In genomic region chr9:122263699-122264349, GRCh38 we compare ENCODE assay signal across 8 cellular contexts. TPM values are rescaled to one million over a fixed set of nuclear protein-coding genes. Genes with fewer than 3 reads are reported as not detected.
A peak's percentile ranks its signal among the peaks of the same experiment; 100 is the strongest.
DNase-seq lines count a peak whose midpoint lies in the region; ATAC-seq lines count a peak whose summit lies in the region.

No MANE protein-coding gene starts in this region.

- H3K27ac Mint-ChIP-seq in activated naive CD4-positive, alpha-beta T cell treated with anti-CD3 and anti-CD28 coated beads for 36 hours = peak overlapping the region; percentile 96
- H3K27ac Mint-ChIP-seq in activated T-helper 2 cell treated with anti-CD3 and anti-CD28 coated beads, Interferon-gamma antibody, Interleukin-2, Interleukin-4, amounts not matched to agents 10 μg/mL and 5 μg/mL and 100 μg/mL, durations not matched to agents 14 hours and 24 hours and 36 hours = peak overlapping the region; percentile 99
- peak overlapping the region; percentile 100 for H3K27ac Mint-ChIP-seq in stimulated activated naive B cell treated with anti-CD40 and anti-IgM and Interleukin-4, amounts not matched to agents 10 μg/mL and 1 μg/mL and 100 μg/mL, for 72 hours

- intact Hi-C loops in activated naive CD4-positive, alpha-beta T cell treated with anti-CD3 and anti-CD28 coated beads for 36 hours (cut with micrococcal nuclease) = loop anchor here (1.0 to 2.0 kb wide), 4 partner anchors 105 to 667 kb away; partner anchors contain the start of genes MORN5, NDUFA8, TTLL11 and ZBTB26
- intact Hi-C loops in activated T-helper 2 cell treated with anti-CD3 and anti-CD28 coated beads, Interferon-gamma antibody, Interleukin-2, Interleukin-4, amounts not matched to agents 10 μg/mL and 5 μg/mL and 100 μg/mL, durations not matched to agents 14 hours and 24 hours and 36 hours (cut with micrococcal nuclease) = loop anchor here (2.0 kb wide), 2 partner anchors 171 to 565 kb away; partner anchors contain the start of genes PDCL and TTLL11

- no peaks in the 10 kb centered on the region for H3K9me3 Mint-ChIP-seq in activated naive CD4-positive, alpha-beta T cell treated with anti-CD3 and anti-CD28 coated beads for 36 hours
- H3K9me3 Mint-ChIP-seq in activated T-helper 2 cell treated with anti-CD3 and anti-CD28 coated beads, Interferon-gamma antibody, Interleukin-2, Interleukin-4, amounts not matched to agents 10 μg/mL and 5 μg/mL and 100 μg/mL, durations not matched to agents 14 hours and 24 hours and 36 hours = no peaks in the 10 kb centered on the region
- no peaks in the 10 kb centered on the region for H3K9me3 Mint-ChIP-seq in stimulated activated naive B cell treated with anti-CD40 and anti-IgM and Interleukin-4, amounts not matched to agents 10 μg/mL and 1 μg/mL and 100 μg/mL, for 72 hours

- no peaks in the 10 kb centered on the region for H3K27me3 Mint-ChIP-seq in activated naive CD4-positive, alpha-beta T cell treated with anti-CD3 and anti-CD28 coated beads for 36 hours (ENCODE audit: low read depth)
- no peaks in the 10 kb centered on the region for H3K27me3 Mint-ChIP-seq in activated T-helper 2 cell treated with anti-CD3 and anti-CD28 coated beads, Interferon-gamma antibody, Interleukin-2, Interleukin-4, amounts not matched to agents 10 μg/mL and 5 μg/mL and 100 μg/mL, durations not matched to agents 14 hours and 24 hours and 36 hours (ENCODE audit: low read depth)
- no peaks in the 10 kb centered on the region for H3K27me3 Mint-ChIP-seq in stimulated activated naive B cell treated with anti-CD40 and anti-IgM and Interleukin-4, amounts not matched to agents 10 μg/mL and 1 μg/mL and 100 μg/mL, for 72 hours

- CTCF ChIA-PET in activated naive CD4-positive, alpha-beta T cell treated with anti-CD3 and anti-CD28 coated beads for 36 hours (lab: Charles Lee) = interaction anchor here (1.0 to 1.7 kb wide), 4 partner anchors 87 to 156 kb away, joined by 3 to 5 read pairs (median 3); partner anchors contain the start of genes MORN5 and NDUFA8

- H3K36me3 Mint-ChIP-seq in activated naive CD4-positive, alpha-beta T cell treated with anti-CD3 and anti-CD28 coated beads for 36 hours (ENCODE audit: low read depth) = peaks cover 20% of the 10 kb centered on the region
- H3K36me3 Mint-ChIP-seq in activated T-helper 2 cell treated with anti-CD3 and anti-CD28 coated beads, Interferon-gamma antibody, Interleukin-2, Interleukin-4, amounts not matched to agents 10 μg/mL and 5 μg/mL and 100 μg/mL, durations not matched to agents 14 hours and 24 hours and 36 hours (ENCODE audit: low read depth) = peaks cover 31% of the 10 kb centered on the region
- H3K36me3 Mint-ChIP-seq in stimulated activated naive B cell treated with anti-CD40 and anti-IgM and Interleukin-4, amounts not matched to agents 10 μg/mL and 1 μg/mL and 100 μg/mL, for 72 hours = peaks cover 14 to 30% of the 10 kb centered on the region in 2 donors

- H3K4me3 ChIP-seq in iPS-11a (ENCODE audit: low read depth, low read length) = peak overlapping the region; percentile 88

- peak overlapping the region; percentile 97 for H3K4me3 Mint-ChIP-seq in activated naive CD4-positive, alpha-beta T cell treated with anti-CD3 and anti-CD28 coated beads for 36 hours
- H3K4me3 Mint-ChIP-seq in activated T-helper 2 cell treated with anti-CD3 and anti-CD28 coated beads, Interferon-gamma antibody, Interleukin-2, Interleukin-4, amounts not matched to agents 10 μg/mL and 5 μg/mL and 100 μg/mL, durations not matched to agents 14 hours and 24 hours and 36 hours (ENCODE audit: low read depth) = peak overlapping the region; percentile 97
- H3K4me3 Mint-ChIP-seq in stimulated activated naive B cell treated with anti-CD40 and anti-IgM and Interleukin-4, amounts not matched to agents 10 μg/mL and 1 μg/mL and 100 μg/mL, for 72 hours = peak overlapping the region; percentile 98 to 99

- no peak for DNase-seq in activated naive CD4-positive, alpha-beta T cell treated with anti-CD3 and anti-CD28 coated beads for 36 hours
- DNase-seq in activated naive CD4-positive, alpha-beta T cell (lab: John Stamatoyannopoulos, UW) = no peak
- no peak for DNase-seq in activated T-helper 2 cell treated with anti-CD3 and anti-CD28 coated beads, Interferon-gamma antibody, Interleukin-2, Interleukin-4, amounts not matched to agents 10 μg/mL and 5 μg/mL and 100 μg/mL, durations not matched to agents 14 hours and 24 hours and 36 hours (ENCODE audit: low spot score)
- no peak for DNase-seq in stimulated activated naive B cell treated with anti-CD40 and anti-IgM and Interleukin-4, amounts not matched to agents 10 μg/mL and 1 μg/mL and 100 μg/mL, for 72 hours
- DNase-seq in anterior cingulate cortex (lab: John Stamatoyannopoulos, UW) = no peak

- ATAC-seq in stimulated activated naive B cell treated with anti-CD40 and anti-IgM and Interleukin-4, amounts not matched to agents 10 μg/mL and 1 μg/mL and 100 μg/mL, for 72 hours (replicated peaks) = no peak
- no peak for ATAC-seq in GM21367 (IDR thresholded peaks at IDR 0.05; ENCODE audit: unreplicated experiment)
- ATAC-seq in HG02973 (IDR thresholded peaks at IDR 0.05; ENCODE audit: unreplicated experiment) = no peak

- peaks cover 42% of the 10 kb centered on the region for H3K4me1 Mint-ChIP-seq in activated naive CD4-positive, alpha-beta T cell treated with anti-CD3 and anti-CD28 coated beads for 36 hours (ENCODE audit: low read depth)
- H3K4me1 Mint-ChIP-seq in activated T-helper 2 cell treated with anti-CD3 and anti-CD28 coated beads, Interferon-gamma antibody, Interleukin-2, Interleukin-4, amounts not matched to agents 10 μg/mL and 5 μg/mL and 100 μg/mL, durations not matched to agents 14 hours and 24 hours and 36 hours (ENCODE audit: low read depth) = peaks cover 36% of the 10 kb centered on the region
- H3K4me1 Mint-ChIP-seq in stimulated activated naive B cell treated with anti-CD40 and anti-IgM and Interleukin-4, amounts not matched to agents 10 μg/mL and 1 μg/mL and 100 μg/mL, for 72 hours = peaks cover 22 to 51% of the 10 kb centered on the region in 2 donors

RNA-seq across cellular contexts. Expression of gene RBM18, which starts 0.8 kb away (rescaled TPM):
- total RNA-seq in activated naive CD4-positive, alpha-beta T cell treated with anti-CD3 and anti-CD28 coated beads for 36 hours = 10 to 100 TPM; 25.8 to 25.9 TPM
- total RNA-seq in activated T-helper 2 cell treated with anti-CD3 and anti-CD28 coated beads, Interferon-gamma antibody, Interleukin-2, Interleukin-4, amounts not matched to agents 10 μg/mL and 5 μg/mL and 100 μg/mL, durations not matched to agents 14 hours and 24 hours and 36 hours = 19.4 and 21.9 TPM in 2 replicates

RNA-seq across cellular contexts. Expression of gene MRRF, which starts 0.9 kb away (rescaled TPM):
- total RNA-seq in activated naive CD4-positive, alpha-beta T cell treated with anti-CD3 and anti-CD28 coated beads for 36 hours = 10 to 100 TPM; 51.0 TPM
- 57.0 and 58.8 TPM in 2 replicates for total RNA-seq in activated T-helper 2 cell treated with anti-CD3 and anti-CD28 coated beads, Interferon-gamma antibody, Interleukin-2, Interleukin-4, amounts not matched to agents 10 μg/mL and 5 μg/mL and 100 μg/mL, durations not matched to agents 14 hours and 24 hours and 36 hours

RNA-seq across cellular contexts. Expression of gene LHX6, which starts 35.1 kb away (rescaled TPM):
- under 1 TPM in 1 of 2 experiments, not detected in 1; 0.10 TPM for total RNA-seq in activated naive CD4-positive, alpha-beta T cell treated with anti-CD3 and anti-CD28 coated beads for 36 hours
- total RNA-seq in activated T-helper 2 cell treated with anti-CD3 and anti-CD28 coated beads, Interferon-gamma antibody, Interleukin-2, Interleukin-4, amounts not matched to agents 10 μg/mL and 5 μg/mL and 100 μg/mL, durations not matched to agents 14 hours and 24 hours and 36 hours = not detected in 2 replicates
